Comparison of ENCODE assay signal across 9 cellular contexts in the genomic region with DNA sequence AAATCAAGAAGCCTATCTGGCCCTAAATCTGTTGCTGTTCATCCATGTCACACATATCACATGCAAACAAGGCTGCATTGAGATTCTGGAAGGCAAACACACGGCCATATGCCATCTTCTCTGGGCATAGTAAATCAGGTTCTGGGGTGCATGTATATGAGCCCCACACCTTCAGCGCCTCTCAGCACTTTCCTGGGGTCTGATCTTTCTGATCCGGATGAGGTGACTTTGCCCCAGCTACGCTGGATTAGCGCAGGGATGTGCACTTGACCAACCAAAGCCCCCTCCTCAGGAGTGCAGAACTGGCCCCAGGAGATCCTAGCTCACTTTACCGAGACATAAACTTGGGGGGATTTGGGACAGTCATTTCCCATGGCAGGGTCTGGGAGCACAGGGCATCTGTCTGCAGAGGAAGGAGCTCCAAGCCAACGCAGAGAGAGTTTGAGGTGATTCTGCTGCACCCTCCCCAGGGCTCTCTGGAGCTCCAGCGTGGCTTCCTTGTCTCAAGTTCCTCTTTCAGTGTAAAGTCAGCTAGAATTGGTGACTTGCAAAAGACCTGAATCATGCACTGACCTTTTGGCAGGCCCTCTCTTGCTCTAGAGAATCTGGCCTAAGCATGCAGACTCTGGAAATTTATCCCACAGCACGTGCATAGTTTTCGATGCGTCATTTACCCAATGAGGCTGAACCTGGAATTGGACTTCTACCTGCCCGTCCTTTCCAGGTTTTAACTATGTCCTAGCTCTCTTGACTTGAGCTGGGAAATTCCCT.
DNase-seq lines count a peak whose midpoint lies in the region; ATAC-seq, FAIRE-seq and TF ChIP-seq lines count a peak whose summit lies in the region.
"Had no signal": no experiment of that assay in that cellular context is flagged by ENCODE, and none has a peak within 500 bp of the region (broad histone marks: within the 10 kb centered on the region; RNA-seq: fewer than 3 reads in every experiment).

No MANE protein-coding gene starts in this region.

- no peak overlapping the region for H3K4me2 ChIP-seq in HepG2 (ENCODE audit: low read depth, low read length)

- intact Hi-C loops in HepG2 (cut with micrococcal nuclease; ENCODE audit: unreplicated experiment), result no loop called here

- peak; percentile 56 for DNase-seq in GM19238 (ENCODE audit: insufficient read length, low spot score)
- peak; percentile 60 for DNase-seq in KG1 (lab: John Stamatoyannopoulos, UW)
- peak; percentile 31 for DNase-seq in amniotic epithelial cell (ENCODE audit: low read depth)
- no peak for DNase-seq in HepG2 (ENCODE audit: low spot score)
- no peak for DNase-seq in NCI-H2227 treated with DMSO at 0.1 percent for 48 hours (lab: John Stamatoyannopoulos, UW)
- no peak for DNase-seq in NCI-H526 (lab: John Stamatoyannopoulos, UW)

- H3K27me3 ChIP-seq in HepG2 (ENCODE audit: control insufficient read depth in 1 of 2, insufficient read depth in 2 of 2, low read length in 2 of 2), result no peaks in the 10 kb centered on the region
- H3K27me3 ChIP-seq: SJSA1 had no signal

- no peaks in the 10 kb centered on the region for H4K20me1 ChIP-seq in HepG2 (ENCODE audit: insufficient read depth, low read length)

- TF ChIP-seq POLR2A in HepG2 (IDR thresholded peaks at IDR 0.05; ENCODE audit: insufficient read depth in 1 of 2, low read depth in 2 of 2, low read length in 2 of 2), result no peak

- TF ChIP-seq RAD21 in HepG2 (CRISPR knock-in tag; IDR thresholded peaks at IDR 0.05), result no peak

- no peak overlapping the region for H3K27ac ChIP-seq in HepG2 (ENCODE audit: extremely low read length, insufficient read depth, low read length)
- H3K27ac ChIP-seq: SJSA1 had no signal

- no peak overlapping the region for H2AFZ ChIP-seq in HepG2 (ENCODE audit: low read length)

- H3K4me3 ChIP-seq in HepG2 (replicated peaks in 1 of 3; ENCODE audit: insufficient read depth in 1 of 3, low read depth in 2 of 3, low read length in 3 of 3), result no peak overlapping the region
- H3K4me3 ChIP-seq: SJSA1 had no signal

- CTCF ChIA-PET in HepG2 (lab: Yijun Ruan, JAX; ENCODE audit: low intra/inter-chr PET ratio, low total read pairs), result no interaction called here

- H3K9ac ChIP-seq in HepG2 (ENCODE audit: insufficient read depth, low read depth, low read length), result no peak overlapping the region

- no peaks in the 10 kb centered on the region for H3K79me2 ChIP-seq in HepG2 (ENCODE audit: insufficient read depth, low read length)

- POLR2A ChIA-PET in HepG2 (lab: Yijun Ruan, JAX), result interaction anchor here (0.6 to 3.4 kb wide), 4 partner anchors 17 to 63 kb away, joined by 4 to 26 read pairs (median 5); a partner anchor contains a TSS

- TF ChIP-seq CTCF in HepG2 (CRISPR knock-in tag; IDR thresholded peaks at IDR 0.05), result no peak

- ATAC-seq in HepG2 (no peak), GM21390 (IDR thresholded peaks at IDR 0.05; ENCODE audit: unreplicated experiment) (no peak)

- TF ChIP-seq EP300 in HepG2 (IDR thresholded peaks at IDR 0.05; ENCODE audit: low read depth in 2 of 2, low read length in 2 of 2) (no peak), HepG2 (CRISPR knock-in tag; IDR thresholded peaks at IDR 0.05; ENCODE audit: borderline replicate concordance) (no peak)

- in situ Hi-C loops in HepG2 (cut with HindIII; ENCODE audit: extremely low pct_ligation_motif_present, low pct_unique_long_range_greater_than_20kb), result no loop called here

- H3K36me3 ChIP-seq in HepG2 (replicated peaks in 1 of 2; ENCODE audit: control insufficient read depth in 1 of 2, insufficient read depth in 2 of 2, low read length in 2 of 2), result no peaks in the 10 kb centered on the region
- H3K36me3 ChIP-seq: SJSA1 had no signal

- no TSS peak for BruUV-seq in HepG2 (replicated peaks; lab: Mats Ljungman, UMichigan)

- H3K4me1 ChIP-seq in HepG2 (ENCODE audit: insufficient read depth, low read length), result peaks cover 80% of the 10 kb centered on the region
- H3K4me1 ChIP-seq: SJSA1 had no signal

- no peaks in the 10 kb centered on the region for H3K9me3 ChIP-seq in HepG2 (ENCODE audit: low read length)
- H3K9me3 ChIP-seq: SJSA1 had no signal

- 72% methylated on average over 8 of the region's 12 CpGs for WGBS in HepG2 (ENCODE audit: low lambda C conversion rate)

- no peak for FAIRE-seq in HepG2 (lab: Jason Lieb, UNC)
- FAIRE-seq: islet of Langerhans had no signal

TF ChIP-seq in HepG2, 621 proteins besides CTCF, POLR2A, EP300 and RAD21:
- TF ChIP-seq, protein P1, sequence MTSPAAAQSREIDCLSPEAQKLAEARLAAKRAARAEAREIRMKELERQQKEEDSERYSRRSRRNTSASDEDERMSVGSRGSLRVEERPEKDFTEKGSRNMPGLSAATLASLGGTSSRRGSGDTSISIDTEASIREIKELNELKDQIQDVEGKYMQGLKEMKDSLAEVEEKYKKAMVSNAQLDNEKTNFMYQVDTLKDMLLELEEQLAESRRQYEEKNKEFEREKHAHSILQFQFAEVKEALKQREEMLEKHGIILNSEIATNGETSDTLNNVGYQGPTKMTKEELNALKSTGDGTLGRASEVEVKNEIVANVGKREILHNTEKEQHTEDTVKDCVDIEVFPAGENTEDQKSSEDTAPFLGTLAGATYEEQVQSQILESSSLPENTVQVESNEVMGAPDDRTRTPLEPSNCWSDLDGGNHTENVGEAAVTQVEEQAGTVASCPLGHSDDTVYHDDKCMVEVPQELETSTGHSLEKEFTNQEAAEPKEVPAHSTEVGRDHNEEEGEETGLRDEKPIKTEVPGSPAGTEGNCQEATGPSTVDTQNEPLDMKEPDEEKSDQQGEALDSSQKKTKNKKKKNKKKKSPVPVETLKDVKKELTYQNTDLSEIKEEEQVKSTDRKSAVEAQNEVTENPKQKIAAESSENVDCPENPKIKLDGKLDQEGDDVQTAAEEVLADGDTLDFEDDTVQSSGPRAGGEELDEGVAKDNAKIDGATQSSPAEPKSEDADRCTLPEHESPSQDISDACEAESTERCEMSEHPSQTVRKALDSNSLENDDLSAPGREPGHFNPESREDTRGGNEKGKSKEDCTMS (CRISPR knock-in tag; conservative IDR thresholded peaks at IDR 0.05), result no peak
- TF ChIP-seq ZSCAN20 (CRISPR knock-in tag; IDR thresholded peaks at IDR 0.05; ENCODE audit: borderline replicate concordance) (no peak), ZNF253 (CRISPR knock-in tag; IDR thresholded peaks at IDR 0.05; ENCODE audit: borderline replicate concordance) (no peak)
- TF ChIP-seq, protein P2, sequence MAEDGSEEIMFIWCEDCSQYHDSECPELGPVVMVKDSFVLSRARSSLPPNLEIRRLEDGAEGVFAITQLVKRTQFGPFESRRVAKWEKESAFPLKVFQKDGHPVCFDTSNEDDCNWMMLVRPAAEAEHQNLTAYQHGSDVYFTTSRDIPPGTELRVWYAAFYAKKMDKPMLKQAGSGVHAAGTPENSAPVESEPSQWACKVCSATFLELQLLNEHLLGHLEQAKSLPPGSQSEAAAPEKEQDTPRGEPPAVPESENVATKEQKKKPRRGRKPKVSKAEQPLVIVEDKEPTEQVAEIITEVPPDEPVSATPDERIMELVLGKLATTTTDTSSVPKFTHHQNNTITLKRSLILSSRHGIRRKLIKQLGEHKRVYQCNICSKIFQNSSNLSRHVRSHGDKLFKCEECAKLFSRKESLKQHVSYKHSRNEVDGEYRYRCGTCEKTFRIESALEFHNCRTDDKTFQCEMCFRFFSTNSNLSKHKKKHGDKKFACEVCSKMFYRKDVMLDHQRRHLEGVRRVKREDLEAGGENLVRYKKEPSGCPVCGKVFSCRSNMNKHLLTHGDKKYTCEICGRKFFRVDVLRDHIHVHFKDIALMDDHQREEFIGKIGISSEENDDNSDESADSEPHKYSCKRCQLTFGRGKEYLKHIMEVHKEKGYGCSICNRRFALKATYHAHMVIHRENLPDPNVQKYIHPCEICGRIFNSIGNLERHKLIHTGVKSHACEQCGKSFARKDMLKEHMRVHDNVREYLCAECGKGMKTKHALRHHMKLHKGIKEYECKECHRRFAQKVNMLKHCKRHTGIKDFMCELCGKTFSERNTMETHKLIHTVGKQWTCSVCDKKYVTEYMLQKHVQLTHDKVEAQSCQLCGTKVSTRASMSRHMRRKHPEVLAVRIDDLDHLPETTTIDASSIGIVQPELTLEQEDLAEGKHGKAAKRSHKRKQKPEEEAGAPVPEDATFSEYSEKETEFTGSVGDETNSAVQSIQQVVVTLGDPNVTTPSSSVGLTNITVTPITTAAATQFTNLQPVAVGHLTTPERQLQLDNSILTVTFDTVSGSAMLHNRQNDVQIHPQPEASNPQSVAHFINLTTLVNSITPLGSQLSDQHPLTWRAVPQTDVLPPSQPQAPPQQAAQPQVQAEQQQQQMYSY (CRISPR knock-in tag; IDR thresholded peaks at IDR 0.05), result peak; percentile 78
TF ChIP-seq in HepG2: peak in this region for 1.

Comparison
In these comparisons a context has a peak if more than half of its experiments do, and no peak if none do; other contexts are left out.
1. DNase-seq: peak in GM19238 (single experiment), KG1 (single experiment) and amniotic epithelial cell (single experiment); none in HepG2 (single experiment), NCI-H2227 treated with DMSO at 0.1 percent for 48 hours (single experiment) and NCI-H526 (0 of 2).